ENCODE assay signal across 1 cellular context in genomic region chr10:35657621-35658020, GRCh38.
TF ChIP-seq lines count a peak whose summit lies in the region.

No MANE protein-coding gene starts in this region.

TF ChIP-seq in H1, 55 proteins besides CTCF, POLR2A, EP300 and RAD21 (continued from another document):
- no peak for TF ChIP-seq KDM1A (IDR thresholded peaks at IDR 0.05; ENCODE audit: borderline replicate concordance, low read length)
- TF ChIP-seq CTBP2 (IDR thresholded peaks at IDR 0.05; ENCODE audit: borderline replicate concordance, insufficient read depth, insufficient read length, low read length) = no peak
- no peak for TF ChIP-seq CHD7 (IDR thresholded peaks at IDR 0.05; ENCODE audit: insufficient replicate concordance, low read length)
